8 cellular contexts compared by ENCODE assay signal in genomic region chr17:17751489-17751995, GRCh38.
DNase-seq lines count a peak whose midpoint lies in the region; ATAC-seq and TF ChIP-seq lines count a peak whose summit lies in the region.

No MANE protein-coding gene starts in this region.

- peak overlapping the region; percentile 87 for H2AK5ac ChIP-seq in IMR-90 (ENCODE audit: low read depth, low read length)

- H3K14ac ChIP-seq in IMR-90 (replicated peaks; ENCODE audit: low read depth, low read length): no peak overlapping the region

- peaks cover 74% of the 10 kb centered on the region for H4K20me1 ChIP-seq in IMR-90 (ENCODE audit: insufficient read depth, low read length)

- WGBS in IMR-90 (ENCODE audit: extremely low coverage in 2 of 2, insufficient read length in 1 of 2), 2 experiments: 100% methylated on average over 1 of the region's 15 CpGs; no CpG with 5 or more reads in 1 of the 2 experiments
- 56 to 63% methylated on average over 11 to 12 of the region's 15 CpGs for WGBS in gastroesophageal sphincter (ENCODE audit: low coverage in 1 of 2), 2 donors

- H2AK9ac ChIP-seq in IMR-90 (replicated peaks; ENCODE audit: low read depth, low read length, poor library complexity): peak overlapping the region; percentile 75

- H3K79me2 ChIP-seq in ACC112 (ENCODE audit: control insufficient read depth, insufficient read depth, low read length, unreplicated experiment): peaks cover 41% of the 10 kb centered on the region

- TF ChIP-seq POLR2A in IMR-90 (IDR thresholded peaks at IDR 0.05; ENCODE audit: low read depth, low read length) (no peak), gastroesophageal sphincter (IDR thresholded peaks at IDR 0.05) (no peak)

- H4K91ac ChIP-seq in IMR-90 (ENCODE audit: insufficient read depth, low read depth, low read length): peak overlapping the region; percentile 17; the same call in 1 of the 2 replicates

- no TSS peak for BruUV-seq in IMR-90 (replicated peaks; lab: Mats Ljungman, UMichigan)

- TF ChIP-seq RAD21 in IMR-90 (IDR thresholded peaks at IDR 0.05; ENCODE audit: low read length): no peak

- no peaks in the 10 kb centered on the region for H3K9me3 ChIP-seq in IMR-90 (ENCODE audit: control insufficient read depth, insufficient read depth, low read length)
- H3K9me3 ChIP-seq in gastroesophageal sphincter: no peaks in the 10 kb centered on the region

- H2BK5ac ChIP-seq in IMR-90 (ENCODE audit: low read depth, low read length, poor library complexity, severe bottlenecking): peak overlapping the region; percentile 4

- H4K5ac ChIP-seq in IMR-90 (ENCODE audit: low read depth, low read length): no peak overlapping the region

- H3K9me1 ChIP-seq in IMR-90 (ENCODE audit: insufficient read depth, low read length): peaks cover 26% of the 10 kb centered on the region

- no peak overlapping the region for H3K9ac ChIP-seq in IMR-90 (ENCODE audit: low read depth, low read length)

- H3K4me1 ChIP-seq in ACC112 (ENCODE audit: control insufficient read depth, insufficient read depth, low read length, unreplicated experiment): peaks cover 19% of the 10 kb centered on the region
- peaks cover 20% of the 10 kb centered on the region for H3K4me1 ChIP-seq in IMR-90 (ENCODE audit: control insufficient read depth, insufficient read depth, low read length)
- H3K4me1 ChIP-seq in gastroesophageal sphincter: peaks cover 0 to 82% (median 21%) of the 10 kb centered on the region in 3 donors

- POLR2A ChIA-PET in IMR-90 (lab: Charles Lee; ENCODE audit: unreplicated experiment): no interaction called here

- H2BK15ac ChIP-seq in IMR-90 (ENCODE audit: low read depth, low read length): no peak overlapping the region

- H4K8ac ChIP-seq in IMR-90 (ENCODE audit: low read depth in 2 of 2, low read length in 2 of 2): peak overlapping the region; percentile 38 to 67; a peak in 3 of 4 replicates

- in situ Hi-C loops in IMR-90 (cut with MboI; ENCODE audit: low sequenced_read_pairs): no loop called here

- H3K4me3 ChIP-seq in ACC112 (ENCODE audit: low read depth, low read length) (peak overlapping the region; percentile 53), IMR-90 (ENCODE audit: insufficient read depth, low read depth, low read length) (no peak overlapping the region), gastroesophageal sphincter (peak overlapping the region; percentile 16 to 54)

- peak overlapping the region; percentile 23; the same call in 1 of the 2 replicates for H3K23ac ChIP-seq in IMR-90 (ENCODE audit: low read depth, low read length)

- no peak overlapping the region for H2AFZ ChIP-seq in ACC112 (ENCODE audit: low read length, unreplicated experiment)
- no peak overlapping the region for H2AFZ ChIP-seq in IMR-90 (replicated peaks; ENCODE audit: low read length, poor library complexity)

- peak overlapping the region; percentile 24; the same call in 1 of the 2 replicates for H3K56ac ChIP-seq in IMR-90 (ENCODE audit: extremely low read depth, insufficient read depth, low read length)

- H3K27me3 ChIP-seq in ACC112 (ENCODE audit: insufficient read depth, low read length) (no peaks in the 10 kb centered on the region), IMR-90 (ENCODE audit: control insufficient read depth, insufficient read depth, low read length) (no peaks in the 10 kb centered on the region), gastroesophageal sphincter (no peaks in the 10 kb centered on the region)

- peak overlapping the region; percentile 6; the same call in 1 of the 2 replicates for H3K27ac ChIP-seq in ACC112 (ENCODE audit: low read depth, low read length)
- H3K27ac ChIP-seq in IMR-90 (ENCODE audit: insufficient read depth, low read length): no peak overlapping the region
- H3K27ac ChIP-seq in gastroesophageal sphincter: peak overlapping the region; percentile 41 to 90 (median 88)

- ATAC-seq in IMR-90 (ENCODE audit: low read depth) (no peak), gastroesophageal sphincter (no peak)
- peak; percentile 17 for ATAC-seq in stimulated activated naive CD8-positive, alpha-beta T cell treated with anti-CD3 and anti-CD28 coated beads, Interleukin-15, Interleukin-2, amounts not matched to agents 100 U/mL and 50 U/mL, for 24 hours

- TF ChIP-seq CTCF in IMR-90 (conservative IDR thresholded peaks at IDR 0.05; ENCODE audit: low read depth, low read length): no peak
- TF ChIP-seq CTCF in gastroesophageal sphincter (IDR thresholded peaks at IDR 0.05): no peak

- H3K18ac ChIP-seq in IMR-90 (ENCODE audit: low read depth, low read length): no peak overlapping the region

- no peak for TF ChIP-seq EP300 in gastroesophageal sphincter (IDR thresholded peaks at IDR 0.05)

- H3K4me2 ChIP-seq in IMR-90 (ENCODE audit: low read depth, low read length): no peak overlapping the region

- DNase-seq in IMR-90 (no peak), activated T-cell treated with anti-CD3 and anti-CD28 coated beads for 24 hours (ENCODE audit: low read depth) (peak; percentile 14), hepatic stellate cell (ENCODE audit: low spot score) (no peak), NCI-H345 treated with DMSO at 0.1 percent for 48 hours (lab: John Stamatoyannopoulos, UW; ENCODE audit: unreplicated experiment) (no peak), hippocampal formation (lab: John Stamatoyannopoulos, UW) (no peak)
- peak; percentile 37 for DNase-seq in stimulated activated naive CD8-positive, alpha-beta T cell treated with anti-CD3 and anti-CD28 coated beads, Interleukin-15, Interleukin-2, amounts not matched to agents 100 U/mL and 50 U/mL, for 24 hours

- peak overlapping the region; percentile 81 for H3K4ac ChIP-seq in IMR-90 (ENCODE audit: low read depth, low read length)

- peaks cover 40 to 93% of the 10 kb centered on the region in 2 experiments for H3K79me1 ChIP-seq in IMR-90 (ENCODE audit: low read depth in 1 of 2, low read length in 2 of 2)

- dilution Hi-C loops in IMR-90 (cut with HindIII; ENCODE audit: low sequenced_read_pairs, unreplicated experiment): no loop called here

- H3K36me3 ChIP-seq in ACC112 (ENCODE audit: insufficient read depth, low read length) (no peaks in the 10 kb centered on the region), IMR-90 (ENCODE audit: control insufficient read depth, insufficient read depth, low read length) (no peaks in the 10 kb centered on the region; the same call in 1 of the 2 replicates), gastroesophageal sphincter (no peaks in the 10 kb centered on the region)

- H2BK20ac ChIP-seq in IMR-90 (ENCODE audit: low read depth, low read length): no peak overlapping the region; the same call in 1 of the 2 replicates

- CTCF ChIA-PET in IMR-90 (lab: Yijun Ruan, JAX): no interaction called here

- H2BK120ac ChIP-seq in IMR-90 (ENCODE audit: low read depth, low read length): no peak overlapping the region

- intact Hi-C loops in IMR-90 (cut with micrococcal nuclease): no loop called here

TF ChIP-seq in IMR-90, 13 proteins besides CTCF, POLR2A, EP300 and RAD21:
- TF ChIP-seq SMC3 (IDR thresholded peaks at IDR 0.05; ENCODE audit: low read depth, low read length) (no peak), RCOR1 (IDR thresholded peaks at IDR 0.05; ENCODE audit: insufficient replicate concordance, low read length) (no peak), MAZ (IDR thresholded peaks at IDR 0.05; ENCODE audit: borderline replicate concordance, low read depth, low read length) (no peak), MAFK (IDR thresholded peaks at IDR 0.05; ENCODE audit: low read depth, low read length) (no peak), CEBPB (IDR thresholded peaks at IDR 0.05; ENCODE audit: low read depth, low read length) (no peak), RFX5 (IDR thresholded peaks at IDR 0.05; ENCODE audit: low read depth, low read length) (no peak), ELK1 (IDR thresholded peaks at IDR 0.05; ENCODE audit: borderline replicate concordance, low read depth, low read length) (no peak), BHLHE40 (IDR thresholded peaks at IDR 0.05; ENCODE audit: low read depth, low read length) (no peak), CHD1 (IDR thresholded peaks at IDR 0.05; ENCODE audit: low read depth, low read length) (no peak), MXI1 (IDR thresholded peaks at IDR 0.05; ENCODE audit: borderline replicate concordance, low read depth, low read length) (no peak), NFE2L2 (IDR thresholded peaks at IDR 0.05; ENCODE audit: low read depth, low read length) (no peak), USF2 (IDR thresholded peaks at IDR 0.05; ENCODE audit: low read depth, low read length) (no peak), FOS (IDR thresholded peaks at IDR 0.05; ENCODE audit: low read depth, low read length) (no peak)

Comparison
In these comparisons a context has a peak if more than half of its experiments do, and no peak if none do; other contexts are left out.
1. DNase-seq: peak in activated T-cell treated with anti-CD3 and anti-CD28 coated beads for 24 hours (single experiment) and stimulated activated naive CD8-positive, alpha-beta T cell treated with anti-CD3 and anti-CD28 coated beads, Interleukin-15, Interleukin-2, amounts not matched to agents 100 U/mL and 50 U/mL, for 24 hours (single experiment); none in IMR-90 (single experiment), hepatic stellate cell (single experiment), NCI-H345 treated with DMSO at 0.1 percent for 48 hours (single experiment) and hippocampal formation (0 of 2).